ENCODE assay signal across 35 cellular contexts in genomic region chr7:30369879-30370278, GRCh38.
"Had no signal": no experiment of that assay in that cellular context is flagged by ENCODE, and none has a peak within 500 bp of the region (broad histone marks: within the 10 kb centered on the region; RNA-seq: fewer than 3 reads in every experiment).

No MANE protein-coding gene starts in this region.

- H3K4me1 Mint-ChIP-seq: activated CD8-positive, alpha-beta memory T cell treated with anti-CD3 and anti-CD28 coated beads, Interleukin-2, amount 10 ng/mL, durations not matched to agents 7 days and 5 days; stimulated activated memory B cell treated with anti-CD40 and anti-IgM and Interleukin-4, amounts not matched to agents 10 μg/mL and 1 μg/mL and 100 μg/mL, for 72 hours; stimulated activated naive CD8-positive, alpha-beta T cell treated with anti-CD3 and anti-CD28 coated beads, Interleukin-15, amount 100 ng/mL, for 72 hours had no signal

- H3K4me3 ChIP-seq: adrenal gland, ascending aorta, cardiac muscle cell, esophagus muscularis mucosa, gastroesophageal sphincter, hepatocyte, ovary, smooth muscle cell, thyroid gland, upper lobe of left lung, vagina had no signal

- H3K4me1 ChIP-seq: upper lobe of left lung, vagina had no signal

- H3K36me3 ChIP-seq: adrenal gland, ovary, thyroid gland had no signal

- H3K4me2 ChIP-seq: hepatocyte, smooth muscle cell had no signal

- H3K36me3 Mint-ChIP-seq: activated naive CD8-positive, alpha-beta T cell had no signal

- ATAC-seq: activated CD8-positive, alpha-beta memory T cell treated with anti-CD3 and anti-CD28 coated beads, Interleukin-2, amount 10 ng/mL, durations not matched to agents 7 days and 5 days; activated CD8-positive, alpha-beta T cell treated with anti-CD3 and anti-CD28 coated beads, Interleukin-2, amount 10 ng/mL, durations not matched to agents 7 days and 5 days; gastroesophageal sphincter; left colon; sciatic nerve; stimulated activated memory B cell treated with anti-CD40 and anti-IgM and Interleukin-4, amounts not matched to agents 10 μg/mL and 1 μg/mL and 100 μg/mL, for 72 hours; stimulated activated naive CD8-positive, alpha-beta T cell treated with anti-CD3 and anti-CD28 coated beads, Interleukin-15, amount 100 ng/mL, for 72 hours had no signal

- DNase-seq: activated B cell treated with CpG ODN at 0.5 μM for 24 hours; activated CD4-positive, alpha-beta T cell treated with anti-CD3 and anti-CD28 coated beads, Interleukin-2, amount 50 U/mL, for 1 hour; activated CD8-positive, alpha-beta memory T cell treated with anti-CD3 and anti-CD28 coated beads, Interleukin-2, amount 10 ng/mL, durations not matched to agents 7 days and 5 days; activated CD8-positive, alpha-beta T cell treated with anti-CD3 and anti-CD28 coated beads, Interleukin-2, amount 10 ng/mL, durations not matched to agents 7 days and 5 days; activated effector memory CD4-positive, alpha-beta T cell treated with Interleukin-2 at 50 U/mL for 16 hours; activated naive CD4-positive, alpha-beta T cell treated with Interleukin-2 at 50 U/mL for 16 hours; adrenal gland; endodermal cell; kidney; left colon; mammary epithelial cell; ovary; retina; stimulated activated CD4-positive, alpha-beta T cell treated with anti-CD3 and anti-CD28 coated beads, Interleukin-1b, Interleukin-23, amount 100 ng/mL, for 48 hours; stimulated activated CD4-positive, alpha-beta T cell treated with anti-CD3 and anti-CD28 coated beads, Interleukin-4, amount 100 ng/mL, for 4 hours; stimulated activated CD8-positive, alpha-beta memory T cell treated with anti-CD3 and anti-CD28 coated beads, Interleukin-4, amount 100 ng/mL, for 48 hours; stimulated activated naive CD8-positive, alpha-beta T cell treated with anti-CD3 and anti-CD28 coated beads, Interleukin-15, amount 100 ng/mL, for 72 hours; substantia nigra; T-helper 1 cell; thyroid gland; upper lobe of left lung had no signal

- H3K27me3 ChIP-seq: adrenal gland, ascending aorta, cardiac muscle cell, esophagus muscularis mucosa, gastroesophageal sphincter, hepatocyte, ovary, thyroid gland, upper lobe of left lung, vagina had no signal

- H3K27ac ChIP-seq: adrenal gland, ascending aorta, cardiac muscle cell, esophagus muscularis mucosa, gastroesophageal sphincter, hepatocyte, ovary, thyroid gland, upper lobe of left lung, vagina had no signal

- H3K4me3 Mint-ChIP-seq: activated B cell treated with CpG ODN at 0.5 μM for 24 hours; activated CD8-positive, alpha-beta memory T cell treated with anti-CD3 and anti-CD28 coated beads, Interleukin-2, amount 10 ng/mL, durations not matched to agents 7 days and 5 days; activated CD8-positive, alpha-beta T cell treated with anti-CD3 and anti-CD28 coated beads, Interleukin-2, amount 10 ng/mL, durations not matched to agents 7 days and 5 days; activated naive CD8-positive, alpha-beta T cell; brain; endodermal cell; nephron; stimulated activated memory B cell treated with anti-CD40 and anti-IgM and Interleukin-4, amounts not matched to agents 10 μg/mL and 1 μg/mL and 100 μg/mL, for 72 hours; stimulated activated naive CD8-positive, alpha-beta T cell treated with anti-CD3 and anti-CD28 coated beads, Interleukin-15, amount 100 ng/mL, for 72 hours; T-helper 2 cell treated with Interferon-gamma antibody and Interleukin-4, amounts not matched to agents 5 μg/mL and 100 μg/mL, for 36 hours had no signal

- H3K27ac Mint-ChIP-seq: activated B cell treated with CpG ODN at 0.5 μM for 24 hours; activated CD8-positive, alpha-beta memory T cell treated with anti-CD3 and anti-CD28 coated beads, Interleukin-2, amount 10 ng/mL, durations not matched to agents 7 days and 5 days; activated CD8-positive, alpha-beta T cell treated with anti-CD3 and anti-CD28 coated beads, Interleukin-2, amount 10 ng/mL, durations not matched to agents 7 days and 5 days; activated naive CD8-positive, alpha-beta T cell; brain; endodermal cell; nephron; progenitor cell of endocrine pancreas; stimulated activated memory B cell treated with anti-CD40 and anti-IgM and Interleukin-4, amounts not matched to agents 10 μg/mL and 1 μg/mL and 100 μg/mL, for 72 hours; stimulated activated naive CD8-positive, alpha-beta T cell treated with anti-CD3 and anti-CD28 coated beads, Interleukin-15, amount 100 ng/mL, for 72 hours; T-helper 2 cell treated with Interferon-gamma antibody and Interleukin-4, amounts not matched to agents 5 μg/mL and 100 μg/mL, for 36 hours had no signal

- H3K27me3 Mint-ChIP-seq: activated B cell treated with CpG ODN at 0.5 μM for 24 hours; activated CD8-positive, alpha-beta memory T cell treated with anti-CD3 and anti-CD28 coated beads, Interleukin-2, amount 10 ng/mL, durations not matched to agents 7 days and 5 days; activated naive CD8-positive, alpha-beta T cell; brain; progenitor cell of endocrine pancreas; stimulated activated memory B cell treated with anti-CD40 and anti-IgM and Interleukin-4, amounts not matched to agents 10 μg/mL and 1 μg/mL and 100 μg/mL, for 72 hours; stimulated activated naive CD8-positive, alpha-beta T cell treated with anti-CD3 and anti-CD28 coated beads, Interleukin-15, amount 100 ng/mL, for 72 hours had no signal

- H3K9me3 Mint-ChIP-seq: activated B cell treated with CpG ODN at 0.5 μM for 24 hours; brain; endodermal cell; nephron; stimulated activated memory B cell treated with anti-CD40 and anti-IgM and Interleukin-4, amounts not matched to agents 10 μg/mL and 1 μg/mL and 100 μg/mL, for 72 hours; stimulated activated naive CD8-positive, alpha-beta T cell treated with anti-CD3 and anti-CD28 coated beads, Interleukin-15, amount 100 ng/mL, for 72 hours; T-helper 2 cell treated with Interferon-gamma antibody and Interleukin-4, amounts not matched to agents 5 μg/mL and 100 μg/mL, for 36 hours had no signal

- H2AFZ ChIP-seq: hepatocyte had no signal

- H3K9me3 ChIP-seq: adrenal gland, ascending aorta, esophagus muscularis mucosa, gastroesophageal sphincter, ovary, thyroid gland, upper lobe of left lung, vagina had no signal

- FAIRE-seq: kidney had no signal
